ENCODE assay signal across 1 cellular context in genomic region chr6:92479821-92480220, GRCh38.
TF ChIP-seq lines count a peak whose summit lies in the region.

No MANE protein-coding gene starts in this region.

TF ChIP-seq in WTC11, 78 proteins besides CTCF, POLR2A, EP300 and RAD21 (continued from another document):
- TF ChIP-seq AR (CRISPR knock-in tag; IDR thresholded peaks at IDR 0.05) (no peak), ZSCAN18 (CRISPR knock-in tag; IDR thresholded peaks at IDR 0.05) (no peak), CDX4 (CRISPR knock-in tag; IDR thresholded peaks at IDR 0.05; ENCODE audit: borderline replicate concordance) (no peak), SMAD4 (CRISPR knock-in tag; IDR thresholded peaks at IDR 0.05) (no peak), AFF4 (CRISPR knock-in tag; IDR thresholded peaks at IDR 0.05; ENCODE audit: borderline replicate concordance) (no peak), FOXJ3 (CRISPR knock-in tag; IDR thresholded peaks at IDR 0.05; ENCODE audit: borderline replicate concordance) (no peak), HMGXB4 (CRISPR knock-in tag; IDR thresholded peaks at IDR 0.05) (no peak), GABPB1 (CRISPR knock-in tag; IDR thresholded peaks at IDR 0.05) (no peak), RELA (CRISPR knock-in tag; IDR thresholded peaks at IDR 0.05; ENCODE audit: borderline replicate concordance) (no peak)
